8 cellular contexts compared by ENCODE assay signal in genomic region chr5:88268414-88269184, GRCh38. TPM values are rescaled to one million over a fixed set of nuclear protein-coding genes. Genes with fewer than 3 reads are reported as not detected.
DNase-seq lines count a peak whose midpoint lies in the region; ATAC-seq, FAIRE-seq and TF ChIP-seq lines count a peak whose summit lies in the region.

TMEM161B (minus strand) TSS chr5:88268845; CDS start chr5:88268723, 122 bp downstream.

- H3K27ac Mint-ChIP-seq in dendritic cell treated with granulocyte-macrophage colony-stimulating factor and Interleukin-4, amounts not matched to agents 40 ng/mL and 50 ng/mL, for 4 days = peak within 1 kb of the TSS; percentile 91

- WGBS in HepG2 (ENCODE audit: low lambda C conversion rate) = 2% methylated on average over 14 of the region's 45 CpGs

- DNase-seq in CD1c-positive myeloid dendritic cell (ENCODE audit: extremely low spot score) (peak; percentile 94), NCI-H748 treated with DMSO at 0.1 percent for 48 hours (lab: John Stamatoyannopoulos, UW) (peak; percentile 86), HepG2 (ENCODE audit: low spot score) (peak; percentile 94)
- peak; percentile 95 for DNase-seq in activated CD4-positive, alpha-beta T cell treated with anti-CD3 and anti-CD28 coated beads, Interleukin-2, amount 50 U/mL, for 1 hour
- DNase-seq in stimulated activated CD4-positive, alpha-beta T cell treated with anti-CD3 and anti-CD28 coated beads, Interleukin-2, amount 100 ng/mL, for 48 hours = peak; percentile 82 to 84

- peak; percentile 100 for ATAC-seq in GM19397 (IDR thresholded peaks at IDR 0.05; ENCODE audit: unreplicated experiment)
- peak; percentile 98 for ATAC-seq in HG03565 (IDR thresholded peaks at IDR 0.05; ENCODE audit: unreplicated experiment)
- ATAC-seq in HepG2 = peak; percentile 98

- peak within 1 kb of the TSS; percentile 92 for H3K9ac ChIP-seq in HepG2 (ENCODE audit: insufficient read depth, low read depth, low read length)

- peaks cover 30% of the 10 kb centered on the region for H3K4me1 ChIP-seq in HepG2 (ENCODE audit: insufficient read depth, low read length)

- peak within 1 kb of the TSS; percentile 82 for H3K27ac ChIP-seq in HepG2 (ENCODE audit: extremely low read length, insufficient read depth, low read length)

- peak; percentile 82 for FAIRE-seq in HepG2 (lab: Jason Lieb, UNC)

- peak within 1 kb of the TSS; percentile 71 to 96 (median 93) for H3K4me3 ChIP-seq in HepG2 (replicated peaks in 1 of 3; ENCODE audit: insufficient read depth in 1 of 3, low read depth in 2 of 3, low read length in 3 of 3)

- H3K4me1 Mint-ChIP-seq in dendritic cell treated with granulocyte-macrophage colony-stimulating factor and Interleukin-4, amounts not matched to agents 40 ng/mL and 50 ng/mL, for 4 days (ENCODE audit: low read depth) = peaks cover 35% of the 10 kb centered on the region

- peaks cover 2 to 6% of the 10 kb centered on the region in 2 experiments; a peak in 3 of 5 replicates for H3K36me3 ChIP-seq in HepG2 (replicated peaks in 1 of 2; ENCODE audit: control insufficient read depth in 1 of 2, insufficient read depth in 2 of 2, low read length in 2 of 2)

- no peak; the same call in 1 of the 2 replicates for TF ChIP-seq RAD21 in HepG2 (CRISPR knock-in tag; IDR thresholded peaks at IDR 0.05)

- no peaks in the 10 kb centered on the region for H3K27me3 Mint-ChIP-seq in dendritic cell treated with granulocyte-macrophage colony-stimulating factor and Interleukin-4, amounts not matched to agents 40 ng/mL and 50 ng/mL, for 4 days

- POLR2A ChIA-PET in HepG2 (lab: Yijun Ruan, JAX) = interaction anchor here (0.6 to 1.7 kb wide), 4 partner anchors 10 to 216 kb away, joined by 3 to 6 read pairs (median 3); no protein-coding TSS in a partner anchor

- H3K79me2 ChIP-seq in HepG2 (ENCODE audit: insufficient read depth, low read length) = peaks cover 60% of the 10 kb centered on the region

- CTCF ChIA-PET in HepG2 (lab: Yijun Ruan, JAX; ENCODE audit: low intra/inter-chr PET ratio, low total read pairs) = no interaction called here

- H4K20me1 ChIP-seq in HepG2 (ENCODE audit: insufficient read depth, low read length) = no peaks in the 10 kb centered on the region

- peak within 1 kb of the TSS; percentile 95 for H2AFZ ChIP-seq in HepG2 (ENCODE audit: low read length)

- peak within 1 kb of the TSS; percentile 75 for H3K4me2 ChIP-seq in HepG2 (ENCODE audit: low read depth, low read length)

- in situ Hi-C loops in HepG2 (cut with HindIII; ENCODE audit: extremely low pct_ligation_motif_present, low pct_unique_long_range_greater_than_20kb) = loop anchor here (5.0 kb wide), 1 partner anchor 126 kb away; no protein-coding TSS in a partner anchor

- BruUV-seq in HepG2 (replicated peaks; lab: Mats Ljungman, UMichigan) = TSS peak; percentile 72

- peak; percentile 60 to 89 for TF ChIP-seq POLR2A in HepG2 (IDR thresholded peaks at IDR 0.05; ENCODE audit: insufficient read depth in 1 of 2, low read depth in 2 of 2, low read length in 2 of 2)

- H3K9me3 Mint-ChIP-seq in dendritic cell treated with granulocyte-macrophage colony-stimulating factor and Interleukin-4, amounts not matched to agents 40 ng/mL and 50 ng/mL, for 4 days = no peaks in the 10 kb centered on the region

- 0 out of 4 replicates have a peak, but pooled peaks have one; percentile 4 to 8 for TF ChIP-seq EP300 in HepG2 (IDR thresholded peaks at IDR 0.05; ENCODE audit: low read depth in 2 of 2, low read length in 2 of 2)
- TF ChIP-seq EP300 in HepG2 (CRISPR knock-in tag; IDR thresholded peaks at IDR 0.05; ENCODE audit: borderline replicate concordance) = no peak

- H3K36me3 Mint-ChIP-seq in dendritic cell treated with granulocyte-macrophage colony-stimulating factor and Interleukin-4, amounts not matched to agents 40 ng/mL and 50 ng/mL, for 4 days (ENCODE audit: low read depth) = peaks cover 66% of the 10 kb centered on the region

- no peak; the same call in 1 of the 2 replicates for TF ChIP-seq CTCF in HepG2 (CRISPR knock-in tag; IDR thresholded peaks at IDR 0.05)

- peak within 1 kb of the TSS; percentile 95 for H3K4me3 Mint-ChIP-seq in dendritic cell treated with granulocyte-macrophage colony-stimulating factor and Interleukin-4, amounts not matched to agents 40 ng/mL and 50 ng/mL, for 4 days

- H3K27me3 ChIP-seq in HepG2 (ENCODE audit: control insufficient read depth in 1 of 2, insufficient read depth in 2 of 2, low read length in 2 of 2) = no peaks in the 10 kb centered on the region; a peak in 1 of 5 replicates

- H3K9me3 ChIP-seq in HepG2 (ENCODE audit: low read length) = peaks cover 6% of the 10 kb centered on the region; the same call in 1 of the 2 replicates

- intact Hi-C loops in dendritic cell treated with granulocyte-macrophage colony-stimulating factor and Interleukin-4, amounts not matched to agents 40 ng/mL and 50 ng/mL, for 4 days (cut with micrococcal nuclease) = loop anchor here (10.0 kb wide), 1 partner anchor 406 kb away; no protein-coding TSS in a partner anchor
- intact Hi-C loops in HepG2 (cut with micrococcal nuclease; ENCODE audit: unreplicated experiment) = loop anchor here (10.0 kb wide), 1 partner anchor 124 kb away; no protein-coding TSS in a partner anchor

TF ChIP-seq in HepG2, 621 proteins besides CTCF, POLR2A, EP300 and RAD21 (continues in another document):
- TF ChIP-seq FIP1L1 (IDR thresholded peaks at IDR 0.05; ENCODE audit: borderline replicate concordance, insufficient read depth, low read depth, low read length) (no peak), ZNF574 (CRISPR knock-in tag; IDR thresholded peaks at IDR 0.05) (peak; percentile 92), KAT8 (CRISPR knock-in tag; IDR thresholded peaks at IDR 0.05) (peak; percentile 97), RFX5 (IDR thresholded peaks at IDR 0.05; ENCODE audit: low read depth, low read length) (no peak)

RNA-seq across cellular contexts. Expression of gene TMEM161B, which starts in this region (rescaled TPM):
- 8.0 and 15.0 TPM in 2 replicates for total RNA-seq in HepG2 (2016; rRNA removed; fragmentation: Illumina TruSeq; extraction: Trizol)
- 9.7 and 9.9 TPM in 2 replicates for total RNA-seq in HepG2 (2016; cell fraction: cytosol; rRNA removed; fragmentation: Illumina TruSeq; extraction: Trizol; ENCODE audit: low read depth)
- total RNA-seq in HepG2 (2016; cell fraction: insoluble cytoplasmic fraction; rRNA removed; fragmentation: Illumina TruSeq; extraction: Trizol) = 8.7 and 15.8 TPM in 2 replicates
- total RNA-seq in HepG2 (2016; cell fraction: membrane; rRNA removed; fragmentation: Illumina TruSeq; extraction: Trizol) = 6.7 and 8.5 TPM in 2 replicates
- 49.2 and 49.6 TPM in 2 replicates for total RNA-seq in HepG2 (2016; cell fraction: nucleus; rRNA removed; fragmentation: Illumina TruSeq; extraction: Trizol)
- polyA plus RNA-seq in HepG2 (2011; rRNA removed) = 17.7 and 22.1 TPM in 2 replicates
- 5.8 and 9.4 TPM in 2 replicates for polyA plus RNA-seq in HepG2 (2011; cell fraction: cytosol; rRNA removed)
- 19.8 and 25.6 TPM in 2 replicates for polyA plus RNA-seq in HepG2 (2011; cell fraction: nucleus; rRNA removed)
- 13.4 and 14.6 TPM in 2 replicates for polyA plus RNA-seq in HepG2 (2012)
- polyA plus RNA-seq in HepG2 (2016; cell fraction: cytosol; fragmentation: Illumina TruSeq; extraction: Trizol; ENCODE audit: low read depth) = 1.2 and 1.4 TPM in 2 replicates
- 6.3 and 6.6 TPM in 2 replicates for polyA plus RNA-seq in HepG2 (2016; cell fraction: insoluble cytoplasmic fraction; fragmentation: Illumina TruSeq; extraction: Trizol; ENCODE audit: low read depth)
- polyA plus RNA-seq in HepG2 (2016; cell fraction: membrane; fragmentation: Illumina TruSeq; extraction: Trizol; ENCODE audit: low read depth) = 2.5 and 3.1 TPM in 2 replicates
- polyA plus RNA-seq in HepG2 (2016; cell fraction: nucleus; fragmentation: Illumina TruSeq; extraction: Trizol; ENCODE audit: insufficient read depth, low read depth) = 38.8 and 40.8 TPM in 2 replicates
- polyA minus RNA-seq in HepG2 (2011; rRNA and poly(A)+ RNA removed; ENCODE audit: low replicate concordance) = 26.3 and 35.5 TPM in 2 replicates
- polyA minus RNA-seq in HepG2 (2011; cell fraction: cytosol; rRNA and poly(A)+ RNA removed) = 10.4 and 10.7 TPM in 2 replicates
- 140 and 151 TPM in 2 replicates for polyA minus RNA-seq in HepG2 (2011; cell fraction: nucleus; rRNA and poly(A)+ RNA removed)

Comparison
In these comparisons a context has a peak if more than half of its experiments do, and no peak if none do; other contexts are left out.
1. Peak in every context shown above with its lines: DNase-seq, ATAC-seq, H3K4me3 ChIP-seq and H3K27ac ChIP-seq.